Comparison of ENCODE assay signal across 11 cellular contexts in genomic region chr5:160159991-160160826, GRCh38. TPM values are rescaled to one million over a fixed set of nuclear protein-coding genes. Genes with fewer than 3 reads are reported as not detected.
DNase-seq lines count a peak whose midpoint lies in the region; ATAC-seq, FAIRE-seq and TF ChIP-seq lines count a peak whose summit lies in the region.
"Had no signal": no experiment of that assay in that cellular context is flagged by ENCODE, and none has a peak within 500 bp of the region (broad histone marks: within the 10 kb centered on the region; RNA-seq: fewer than 3 reads in every experiment).

No MANE protein-coding gene starts in this region.

- POLR2A ChIA-PET in CD4-positive, alpha-beta T cell (lab: Charles Lee): no interaction called here

- H3K27me3 Mint-ChIP-seq in natural killer cell (ENCODE audit: low read depth in 2 of 2): peaks cover 6 to 9% of the 10 kb centered on the region in 2 donors
- peaks cover 4 to 5% of the 10 kb centered on the region in 2 donors for H3K27me3 Mint-ChIP-seq in natural killer cell treated with Interleukin-12 subunit alpha and Interleukin-12 subunit beta and Interleukin-15 and Interleukin-18, amount 100 ng/mL, for 72 hours
- H3K27me3 Mint-ChIP-seq in CD4-positive, alpha-beta T cell: peaks cover 9% of the 10 kb centered on the region

- H3K9ac ChIP-seq in kidney (ENCODE audit: low read length in 2 of 2): no peak overlapping the region

- intact Hi-C loops in natural killer cell (cut with micrococcal nuclease): no loop called here
- intact Hi-C loops in vagina (cut with DNase I): no loop called here
- intact Hi-C loops in kidney (cut with DNase I): no loop called here
- intact Hi-C loops in CD4-positive, alpha-beta T cell (cut with DNase I, micrococcal nuclease): no loop called here

- no peak overlapping the region for H3K4me3 Mint-ChIP-seq in natural killer cell
- no peak overlapping the region for H3K4me3 Mint-ChIP-seq in natural killer cell treated with Interleukin-12 subunit alpha and Interleukin-12 subunit beta and Interleukin-15 and Interleukin-18, amount 100 ng/mL, for 72 hours
- no peak overlapping the region for H3K4me3 Mint-ChIP-seq in CD4-positive, alpha-beta T cell
- H3K4me3 Mint-ChIP-seq: activated CD4-positive, alpha-beta T cell treated with anti-CD3 and anti-CD28 coated beads for 36 hours had no signal

- ATAC-seq in natural killer cell: peak in 2 of 3 donors; percentile 57 to 92
- no peak for ATAC-seq in natural killer cell treated with Interleukin-12 subunit alpha and Interleukin-12 subunit beta and Interleukin-15 and Interleukin-18, amount 100 ng/mL, for 72 hours
- ATAC-seq in CD4-positive, alpha-beta T cell (ENCODE audit: poor library complexity): no peak
- ATAC-seq: activated CD4-positive, alpha-beta T cell treated with anti-CD3 and anti-CD28 coated beads for 36 hours; left ventricle myocardium superior had no signal

- H3K9me3 ChIP-seq in vagina (no peaks in the 10 kb centered on the region), kidney (ENCODE audit: control insufficient read depth in 1 of 2, low read length in 2 of 2) (no peaks in the 10 kb centered on the region)
- no peaks in the 10 kb centered on the region for H3K9me3 ChIP-seq in CD4-positive, alpha-beta T cell (ENCODE audit: control insufficient read depth, low read length)

- no peak for TF ChIP-seq POLR2A in vagina (IDR thresholded peaks at IDR 0.05)

- H3K27ac Mint-ChIP-seq in natural killer cell: no peak overlapping the region
- no peak overlapping the region for H3K27ac Mint-ChIP-seq in natural killer cell treated with Interleukin-12 subunit alpha and Interleukin-12 subunit beta and Interleukin-15 and Interleukin-18, amount 100 ng/mL, for 72 hours
- H3K27ac Mint-ChIP-seq in CD4-positive, alpha-beta T cell: no peak overlapping the region
- H3K27ac Mint-ChIP-seq: activated CD4-positive, alpha-beta T cell treated with anti-CD3 and anti-CD28 coated beads for 36 hours had no signal

- no peak for FAIRE-seq in kidney (lab: Jason Lieb, UNC)

- H3K4me3 ChIP-seq in epithelial cell of esophagus (ENCODE audit: low read length) (no peak overlapping the region), vagina (no peak overlapping the region), kidney (ENCODE audit: low read length in 2 of 2) (no peak overlapping the region)

- peaks cover 8% of the 10 kb centered on the region for H3K4me1 ChIP-seq in vagina
- peaks cover 0 to 6% of the 10 kb centered on the region in 2 donors for H3K4me1 ChIP-seq in kidney (ENCODE audit: control insufficient read depth in 1 of 2, insufficient read depth in 1 of 2, low read depth in 1 of 2, low read length in 2 of 2)

- no peaks in the 10 kb centered on the region for H3K36me3 Mint-ChIP-seq in natural killer cell
- H3K36me3 Mint-ChIP-seq in natural killer cell treated with Interleukin-12 subunit alpha and Interleukin-12 subunit beta and Interleukin-15 and Interleukin-18, amount 100 ng/mL, for 72 hours: no peaks in the 10 kb centered on the region
- H3K36me3 Mint-ChIP-seq in CD4-positive, alpha-beta T cell (ENCODE audit: low read depth): no peaks in the 10 kb centered on the region

- H3K9me3 Mint-ChIP-seq in natural killer cell: no peaks in the 10 kb centered on the region
- no peaks in the 10 kb centered on the region for H3K9me3 Mint-ChIP-seq in natural killer cell treated with Interleukin-12 subunit alpha and Interleukin-12 subunit beta and Interleukin-15 and Interleukin-18, amount 100 ng/mL, for 72 hours
- H3K9me3 Mint-ChIP-seq in CD4-positive, alpha-beta T cell: no peaks in the 10 kb centered on the region

- TF ChIP-seq CTCF in natural killer cell (IDR thresholded peaks at IDR 0.05) (no peak), epithelial cell of esophagus (IDR thresholded peaks at IDR 0.05; ENCODE audit: insufficient read depth, low read depth, low read length, missing control alignments) (no peak), vagina (IDR thresholded peaks at IDR 0.05) (no peak), kidney (IDR thresholded peaks at IDR 0.05; ENCODE audit: borderline replicate concordance, extremely low read depth, insufficient read depth) (no peak)
- TF ChIP-seq CTCF in CD4-positive, alpha-beta T cell (IDR thresholded peaks at IDR 0.05): no peak

- DNase-seq in natural killer cell: no peak
- DNase-seq in natural killer cell treated with Interleukin-12 subunit alpha and Interleukin-12 subunit beta and Interleukin-15 and Interleukin-18, amount 100 ng/mL, for 72 hours (ENCODE audit: low spot score): no peak
- peak; percentile 97 for DNase-seq in NCI-H146 (lab: John Stamatoyannopoulos, UW)
- peak; percentile 34 for DNase-seq in epithelial cell of esophagus (ENCODE audit: low read depth)
- DNase-seq in vagina (ENCODE audit: extremely low spot score in 2 of 2): no peak
- no peak for DNase-seq in kidney
- no peak for DNase-seq in stimulated activated CD4-positive, alpha-beta T cell treated with anti-CD3 and anti-CD28 coated beads, Interleukin-1b, Interleukin-23, amount 100 ng/mL, for 48 hours
- no peak for DNase-seq in CD4-positive, alpha-beta T cell
- DNase-seq: ACHN; activated CD4-positive, alpha-beta T cell treated with anti-CD3 and anti-CD28 coated beads for 36 hours; left ventricle myocardium superior had no signal

- H3K36me3 ChIP-seq in vagina (no peaks in the 10 kb centered on the region), kidney (ENCODE audit: control insufficient read depth in 1 of 2, insufficient read depth in 2 of 2, low read length in 2 of 2) (no peaks in the 10 kb centered on the region)

- H3K4me1 Mint-ChIP-seq in natural killer cell: peaks cover 7 to 8% of the 10 kb centered on the region in 2 donors
- H3K4me1 Mint-ChIP-seq in natural killer cell treated with Interleukin-12 subunit alpha and Interleukin-12 subunit beta and Interleukin-15 and Interleukin-18, amount 100 ng/mL, for 72 hours (ENCODE audit: low read depth in 2 of 2): peaks cover 0 to 7% of the 10 kb centered on the region in 2 donors
- H3K4me1 Mint-ChIP-seq in CD4-positive, alpha-beta T cell (ENCODE audit: low read depth): no peaks in the 10 kb centered on the region
- H3K4me1 Mint-ChIP-seq: activated CD4-positive, alpha-beta T cell treated with anti-CD3 and anti-CD28 coated beads for 36 hours had no signal

- H3K27me3 ChIP-seq in vagina: no peaks in the 10 kb centered on the region
- H3K27me3 ChIP-seq in CD4-positive, alpha-beta T cell (ENCODE audit: control insufficient read depth, insufficient read depth, low read length): no peaks in the 10 kb centered on the region

- H3K27ac ChIP-seq in vagina (no peak overlapping the region), kidney (ENCODE audit: low read depth in 2 of 2, low read length in 2 of 2) (no peak overlapping the region)
- no peak overlapping the region for H3K27ac ChIP-seq in CD4-positive, alpha-beta T cell (ENCODE audit: low read depth, low read length)

- CTCF ChIA-PET in CD4-positive, alpha-beta T cell (lab: Charles Lee): no interaction called here

RNA-seq across cellular contexts. Expression of gene PWWP2A, which starts 41.0 kb away (rescaled TPM):
- total RNA-seq in natural killer cell (10 to 100 TPM; 24.9 to 37.6 (median 30.2) TPM), vagina (19.9 TPM), kidney (21.6 TPM)
- 10 to 100 TPM; 22.8 to 30.6 TPM for total RNA-seq in natural killer cell treated with Interleukin-12 subunit alpha and Interleukin-12 subunit beta and Interleukin-15 and Interleukin-18, amount 100 ng/mL, for 72 hours
- polyA plus RNA-seq in kidney (ENCODE audit: insufficient read depth, low read depth, low replicate concordance): 6.3 TPM
- 10 to 100 TPM; 18.2 to 23.2 TPM for total RNA-seq in CD4-positive, alpha-beta T cell

Comparison
In these comparisons a context has a peak if more than half of its experiments do, and no peak if none do; other contexts are left out.
1. ATAC-seq: peak in natural killer cell (2 of 3); none in natural killer cell treated with Interleukin-12 subunit alpha and Interleukin-12 subunit beta and Interleukin-15 and Interleukin-18, amount 100 ng/mL, for 72 hours (0 of 2) and CD4-positive, alpha-beta T cell (single experiment).
2. DNase-seq: peak in NCI-H146 (single experiment) and epithelial cell of esophagus (single experiment); none in natural killer cell (single experiment), natural killer cell treated with Interleukin-12 subunit alpha and Interleukin-12 subunit beta and Interleukin-15 and Interleukin-18, amount 100 ng/mL, for 72 hours (single experiment), vagina (0 of 2), kidney (single experiment), stimulated activated CD4-positive, alpha-beta T cell treated with anti-CD3 and anti-CD28 coated beads, Interleukin-1b, Interleukin-23, amount 100 ng/mL, for 48 hours (single experiment) and CD4-positive, alpha-beta T cell (0 of 10).